34 cellular contexts compared by ENCODE assay signal in the genomic region with DNA sequence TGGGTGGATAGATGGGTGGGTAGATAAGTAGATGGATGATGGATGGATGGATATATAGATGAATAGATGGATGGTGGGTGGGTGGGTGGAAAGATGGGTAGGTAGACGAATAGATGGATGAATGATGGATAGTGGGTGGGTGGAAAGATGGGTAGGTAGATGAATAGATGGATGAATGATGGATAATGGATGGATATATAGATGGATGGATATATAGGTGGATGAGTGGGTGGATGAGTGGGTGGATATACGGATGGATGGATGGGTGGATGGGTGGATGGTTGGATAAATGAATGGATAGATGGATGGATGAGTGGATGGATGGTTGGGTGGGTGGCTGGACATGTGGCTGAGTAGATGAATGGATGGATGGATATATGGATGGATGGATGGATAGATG.
"Had no signal": no experiment of that assay in that cellular context is flagged by ENCODE, and none has a peak within 500 bp of the region (broad histone marks: within the 10 kb centered on the region; RNA-seq: fewer than 3 reads in every experiment).

No MANE protein-coding gene starts in this region.

- H3K27me3 ChIP-seq: adrenal gland, body of pancreas, esophagus squamous epithelium had no signal

- H3K27ac Mint-ChIP-seq: activated CD4-positive, alpha-beta memory T cell treated with anti-CD3 and anti-CD28 coated beads, Interleukin-2, amount 10 ng/mL, durations not matched to agents 7 days and 5 days; activated naive CD8-positive, alpha-beta T cell; activated naive CD8-positive, alpha-beta T cell treated with anti-CD3 and anti-CD28 coated beads, Interleukin-2, amount 50 U/mL, for 24 hours; activated T-cell treated with anti-CD3 and anti-CD28 coated beads, Interleukin-2, amount 50 U/mL, for 24 hours; activated T-cell treated with anti-CD3 and anti-CD28 coated beads, Interleukin-2, amount 50 U/mL, for 72 hours; effector memory CD8-positive, alpha-beta T cell; T-cell; T-helper 1 cell treated with Interleukin-12 subunit alpha and Interleukin-12 subunit beta and Interleukin-4 antibody, amounts not matched to agents 30 μg/mL and 1 μg/mL, for 36 hours; WTC11 had no signal

- H3K36me3 ChIP-seq: adrenal gland, esophagus squamous epithelium, heart left ventricle had no signal

- DNase-seq: activated CD4-positive, alpha-beta T cell treated with anti-CD3 and anti-CD28 coated beads for 1 hour; activated CD4-positive, alpha-beta T cell treated with anti-CD3 and anti-CD28 coated beads for 4 hours; activated CD4-positive, alpha-beta T cell treated with anti-CD3 and anti-CD28 coated beads, Interleukin-2, amount 10 ng/mL, durations not matched to agents 7 days and 5 days; activated CD4-positive, alpha-beta T cell treated with anti-CD3 and anti-CD28 coated beads, Interleukin-2, amount 50 U/mL, for 4 hours; activated gamma-delta T cell; activated naive CD4-positive, alpha-beta T cell; activated naive CD4-positive, alpha-beta T cell treated with anti-CD3 and anti-CD28 coated beads, Interleukin-2, amount 50 U/mL, for 16 hours; activated naive CD8-positive, alpha-beta T cell treated with anti-CD3 and anti-CD28 coated beads, Interleukin-2, amount 50 U/mL, for 24 hours; activated T-cell treated with anti-CD3 and anti-CD28 coated beads for 4 hours; activated T-cell treated with anti-CD3 and anti-CD28 coated beads, Interleukin-2, amount 50 U/mL, for 72 hours; amygdala; aorta; body of pancreas; caudate nucleus; cortex of kidney; dermis blood vessel endothelial cell; effector CD4-positive, alpha-beta T cell; effector memory CD8-positive, alpha-beta T cell; esophagus squamous epithelium; foreskin melanocyte; heart left ventricle; T-cell; T-helper 9 cell had no signal

- H3K36me3 Mint-ChIP-seq: activated naive CD8-positive, alpha-beta T cell; T-cell; WTC11 had no signal

- H3K27ac ChIP-seq: body of pancreas, epithelial cell of prostate, heart left ventricle, VCaP had no signal

- H3K4me1 Mint-ChIP-seq: activated CD4-positive, alpha-beta memory T cell treated with anti-CD3 and anti-CD28 coated beads, Interleukin-2, amount 10 ng/mL, durations not matched to agents 7 days and 5 days; activated CD4-positive, alpha-beta T cell treated with anti-CD3 and anti-CD28 coated beads, Interleukin-2, amount 10 ng/mL, durations not matched to agents 7 days and 5 days had no signal

- H3K9me3 ChIP-seq: adrenal gland, body of pancreas, esophagus squamous epithelium, heart left ventricle had no signal

- H3K9me3 Mint-ChIP-seq: activated CD4-positive, alpha-beta memory T cell treated with anti-CD3 and anti-CD28 coated beads, Interleukin-2, amount 10 ng/mL, durations not matched to agents 7 days and 5 days; activated CD4-positive, alpha-beta T cell treated with anti-CD3 and anti-CD28 coated beads, Interleukin-2, amount 10 ng/mL, durations not matched to agents 7 days and 5 days; activated naive CD8-positive, alpha-beta T cell treated with anti-CD3 and anti-CD28 coated beads, Interleukin-2, amount 50 U/mL, for 24 hours; activated T-cell treated with anti-CD3 and anti-CD28 coated beads, Interleukin-2, amount 50 U/mL, for 24 hours; activated T-cell treated with anti-CD3 and anti-CD28 coated beads, Interleukin-2, amount 50 U/mL, for 72 hours; effector memory CD8-positive, alpha-beta T cell; T-cell; T-helper 1 cell treated with Interleukin-12 subunit alpha and Interleukin-12 subunit beta and Interleukin-4 antibody, amounts not matched to agents 30 μg/mL and 1 μg/mL, for 36 hours had no signal

- FAIRE-seq: colon, endothelial cell of umbilical vein, TTC549 had no signal

- ATAC-seq: activated naive CD8-positive, alpha-beta T cell treated with anti-CD3 and anti-CD28 coated beads, Interleukin-2, amount 50 U/mL, for 24 hours; activated T-cell treated with anti-CD3 and anti-CD28 coated beads, Interleukin-2, amount 50 U/mL, for 72 hours; body of pancreas; effector memory CD8-positive, alpha-beta T cell; T-cell; WTC11 had no signal

- H3K4me3 ChIP-seq: adrenal gland, body of pancreas, esophagus squamous epithelium, heart left ventricle had no signal

- H3K4me3 Mint-ChIP-seq: activated CD4-positive, alpha-beta memory T cell treated with anti-CD3 and anti-CD28 coated beads, Interleukin-2, amount 10 ng/mL, durations not matched to agents 7 days and 5 days; activated CD4-positive, alpha-beta T cell treated with anti-CD3 and anti-CD28 coated beads, Interleukin-2, amount 10 ng/mL, durations not matched to agents 7 days and 5 days; activated naive CD8-positive, alpha-beta T cell; activated naive CD8-positive, alpha-beta T cell treated with anti-CD3 and anti-CD28 coated beads, Interleukin-2, amount 50 U/mL, for 24 hours; activated T-cell treated with anti-CD3 and anti-CD28 coated beads, Interleukin-2, amount 50 U/mL, for 24 hours; activated T-cell treated with anti-CD3 and anti-CD28 coated beads, Interleukin-2, amount 50 U/mL, for 72 hours; effector memory CD8-positive, alpha-beta T cell; T-cell; T-helper 1 cell treated with Interleukin-12 subunit alpha and Interleukin-12 subunit beta and Interleukin-4 antibody, amounts not matched to agents 30 μg/mL and 1 μg/mL, for 36 hours; WTC11 had no signal
